8 cellular contexts compared by ENCODE assay signal in genomic region chr16:4272114-4272954, GRCh38. TPM values are rescaled to one million over a fixed set of nuclear protein-coding genes. Genes with fewer than 3 reads are reported as not detected.
A peak's percentile ranks its signal among the peaks of the same experiment; 100 is the strongest.
DNase-seq lines count a peak whose midpoint lies in the region; ATAC-seq lines count a peak whose summit lies in the region.

No MANE protein-coding gene starts in this region.

- peak overlapping the region; percentile 77 for H3K27ac ChIP-seq in GM23248
- H3K27ac ChIP-seq in neuronal stem cell (replicated peaks; ENCODE audit: low read length): peak overlapping the region; percentile 95

- in situ Hi-C loops in GM23248 (cut with MboI): no loop called here

- H3K4me3 ChIP-seq in GM23248: peak overlapping the region; percentile 80
- H3K4me3 ChIP-seq in neuronal stem cell (ENCODE audit: low read length in 2 of 2): peak overlapping the region; percentile 89 to 99

- peak overlapping the region; percentile 87 for H3K9ac ChIP-seq in GM23248
- peak overlapping the region; percentile 91 for H3K9ac ChIP-seq in neuronal stem cell (ENCODE audit: low read depth, low read length, poor library complexity)

- H2BK5ac ChIP-seq in neuronal stem cell (ENCODE audit: low read length): peak overlapping the region; percentile 93

- H3F3A ChIP-seq in GM23248 (ENCODE audit: insufficient read depth): no peaks in the 10 kb centered on the region

- peak overlapping the region; percentile 71 for H3K14ac ChIP-seq in neuronal stem cell (ENCODE audit: low read length)

- peak overlapping the region; percentile 75 for H2BK15ac ChIP-seq in neuronal stem cell (ENCODE audit: low read length)

- H3K79me2 ChIP-seq in GM23248 (ENCODE audit: insufficient read depth): peaks cover 28% of the 10 kb centered on the region

- no peak overlapping the region for H4K8ac ChIP-seq in neuronal stem cell (ENCODE audit: low read depth, low read length)

- H4K91ac ChIP-seq in neuronal stem cell (ENCODE audit: low read depth, low read length, poor library complexity): no peak overlapping the region

- WGBS in GM23248 (ENCODE audit: low coverage in 1 of 2, low lambda C conversion rate in 2 of 2, missing lambda C conversion rate in 2 of 2), 2 experiments: 1% methylated on average over 32 to 66 of the region's 79 CpGs
- WGBS in neuronal stem cell (ENCODE audit: extremely low coverage in 2 of 2, insufficient read length in 2 of 2, insufficient replicate concordance in 1 of 2), 2 donors: no CpG with 5 or more reads among the region's 79 CpGs

- H2AFZ ChIP-seq in GM23248: peak overlapping the region; percentile 74
- H2AFZ ChIP-seq in neuronal stem cell (ENCODE audit: low read length): peak overlapping the region; percentile 87

- no peak overlapping the region for H2BK120ac ChIP-seq in neuronal stem cell (ENCODE audit: low read depth, low read length)

- H3K9me3 ChIP-seq in GM23248 (ENCODE audit: low read depth) (no peaks in the 10 kb centered on the region), neuronal stem cell (replicated peaks in 1 of 2; ENCODE audit: control insufficient read depth in 2 of 2, insufficient read depth in 1 of 2, low read depth in 1 of 2, low read length in 2 of 2) (no peaks in the 10 kb centered on the region)

- peak; percentile 48 for DNase-seq in NCI-H1694 treated with DMSO at 0.1 percent for 48 hours (lab: John Stamatoyannopoulos, UW)
- no peak for DNase-seq in NCI-H1694 (lab: John Stamatoyannopoulos, UW)
- DNase-seq in GM23248: peak; percentile 76
- peak; percentile 21 for DNase-seq in NCI-H1092 (lab: John Stamatoyannopoulos, UW)
- DNase-seq in activated naive CD4-positive, alpha-beta T cell treated with Interleukin-2 at 50 U/mL for 16 hours: peak; percentile 55
- peak; percentile 20 for DNase-seq in glomerular visceral epithelial cell (ENCODE audit: extremely low spot score)
- DNase-seq in neuronal stem cell (ENCODE audit: low spot score): peak; percentile 51

- peaks cover 4% of the 10 kb centered on the region; the same call in 1 of the 2 replicates for H3K4me1 ChIP-seq in GM23248 (ENCODE audit: insufficient read depth)
- peaks cover 6 to 8% of the 10 kb centered on the region in 2 donors for H3K4me1 ChIP-seq in neuronal stem cell (ENCODE audit: control insufficient read depth in 2 of 2, insufficient read depth in 1 of 2, low read depth in 1 of 2, low read length in 2 of 2)

- ATAC-seq in GM21526 (IDR thresholded peaks at IDR 0.05; ENCODE audit: low FRiP score, unreplicated experiment): no peak

- no peaks in the 10 kb centered on the region for H3K27me3 ChIP-seq in GM23248 (replicated peaks; ENCODE audit: insufficient read depth)
- no peaks in the 10 kb centered on the region for H3K27me3 ChIP-seq in neuronal stem cell (ENCODE audit: control insufficient read depth in 3 of 3, insufficient read depth in 3 of 3, low read depth in 1 of 3, low read length in 3 of 3)

- H4K20me1 ChIP-seq in GM23248 (ENCODE audit: insufficient read depth): no peaks in the 10 kb centered on the region

- H2AK5ac ChIP-seq in neuronal stem cell (ENCODE audit: low read depth, low read length): peak overlapping the region; percentile 88

- H3K9me2 ChIP-seq in GM23248 (ENCODE audit: insufficient read depth): no peaks in the 10 kb centered on the region

- H3K18ac ChIP-seq in neuronal stem cell (ENCODE audit: low read length): peak overlapping the region; percentile 99

- H3K23ac ChIP-seq in neuronal stem cell (ENCODE audit: low read depth, low read length, poor library complexity): peak overlapping the region; percentile 99

- H2BK12ac ChIP-seq in neuronal stem cell (ENCODE audit: low read length): no peak overlapping the region

- H3K4me2 ChIP-seq in GM23248 (ENCODE audit: unreplicated experiment) (peak overlapping the region; percentile 91), neuronal stem cell (ENCODE audit: insufficient read depth, low read length, poor library complexity, severe bottlenecking) (peak overlapping the region; percentile 64)

- H3K36me3 ChIP-seq in GM23248 (ENCODE audit: low read depth) (no peaks in the 10 kb centered on the region), neuronal stem cell (replicated peaks in 1 of 2; ENCODE audit: control insufficient read depth in 2 of 2, insufficient read depth in 2 of 2, low read length in 2 of 2) (peaks cover 2 to 14% of the 10 kb centered on the region in 2 donors)

- H3K4ac ChIP-seq in neuronal stem cell (ENCODE audit: low read length): no peak overlapping the region

- H3K79me1 ChIP-seq in neuronal stem cell (ENCODE audit: low read depth, low read length): peaks cover 15% of the 10 kb centered on the region

RNA-seq across cellular contexts. Expression of gene TFAP4, which starts 0.5 kb away (rescaled TPM):
- 3.4 and 5.4 TPM in 2 replicates for total RNA-seq in GM23248 (2014; rRNA removed; shearing (Covaris generic))
- 0.91 and 1.5 TPM in 2 replicates for polyA plus RNA-seq in GM23248 (2016; fragmentation: Nextera tagmentation; extraction: Ambion mirVana)
- polyA plus RNA-seq in neuronal stem cell (2013, experiment 1 of 2): 18.5 TPM
- 20.5 TPM for polyA plus RNA-seq in neuronal stem cell (2013, experiment 2 of 2)

RNA-seq across cellular contexts. Expression of gene SRL, which starts 30.5 kb away (rescaled TPM):
- not detected in 2 replicates for total RNA-seq in GM23248 (2014; rRNA removed; shearing (Covaris generic))
- not detected in 2 replicates for polyA plus RNA-seq in GM23248 (2016; fragmentation: Nextera tagmentation; extraction: Ambion mirVana)
- polyA plus RNA-seq in neuronal stem cell (2013, experiment 1 of 2): 0.04 TPM
- polyA plus RNA-seq in neuronal stem cell (2013, experiment 2 of 2): 0.04 TPM

RNA-seq across cellular contexts. Expression of gene GLIS2, which starts 43.5 kb away (rescaled TPM):
- total RNA-seq in GM23248 (2014; rRNA removed; shearing (Covaris generic)): 2.9 and 3.2 TPM in 2 replicates
- 6.8 and 7.3 TPM in 2 replicates for polyA plus RNA-seq in GM23248 (2016; fragmentation: Nextera tagmentation; extraction: Ambion mirVana)
- polyA plus RNA-seq in neuronal stem cell (2013, experiment 1 of 2): 7.6 TPM
- polyA plus RNA-seq in neuronal stem cell (2013, experiment 2 of 2): 7.9 TPM
